ENCODE assay signal across 10 cellular contexts in the genomic region with DNA sequence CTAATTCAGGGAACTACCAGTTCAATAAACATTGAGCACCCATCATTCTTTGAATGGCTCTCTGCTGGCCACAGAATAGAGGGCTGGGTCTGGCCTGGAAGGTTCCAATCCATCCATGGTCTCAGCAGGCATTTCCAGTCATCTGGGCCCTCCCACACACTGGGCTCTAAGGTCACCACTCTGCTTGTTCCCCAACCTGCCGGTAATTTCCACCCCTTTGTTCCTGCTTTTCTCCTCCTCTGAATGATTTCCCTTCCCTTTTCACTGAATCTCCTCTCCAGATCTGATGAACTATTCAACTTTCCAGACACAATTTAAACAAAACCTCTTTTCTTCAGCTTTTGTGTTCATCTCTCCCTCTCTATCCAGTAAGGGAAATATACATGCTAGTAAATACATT. TPM values are rescaled to one million over a fixed set of nuclear protein-coding genes. Genes with fewer than 3 reads are reported as not detected.
DNase-seq lines count a peak whose midpoint lies in the region; ATAC-seq and TF ChIP-seq lines count a peak whose summit lies in the region.
"Had no signal": no experiment of that assay in that cellular context is flagged by ENCODE, and none has a peak within 500 bp of the region (broad histone marks: within the 10 kb centered on the region; RNA-seq: fewer than 3 reads in every experiment).

No MANE protein-coding gene starts in this region.

- H3K27ac Mint-ChIP-seq in activated B cell treated with CpG ODN at 0.5 μM for 24 hours, result no peak overlapping the region

- no peaks in the 10 kb centered on the region for H3K9me2 ChIP-seq in HCT116 (ENCODE audit: insufficient read depth)

- H2BK120ac ChIP-seq in mesendoderm (ENCODE audit: low read depth, low read length), result no peak overlapping the region

- H3K9ac ChIP-seq in HCT116 (ENCODE audit: low read length) (no peak overlapping the region), mesendoderm (ENCODE audit: low read length) (no peak overlapping the region)

- no peak for TF ChIP-seq CTCF in HCT116 (IDR thresholded peaks at IDR 0.05 in 2 of 3, conservative IDR thresholded peaks at IDR 0.05 in 1 of 3; ENCODE audit: borderline replicate concordance in 1 of 3, insufficient read depth in 1 of 3, low read depth in 2 of 3, low read length in 2 of 3)
- TF ChIP-seq CTCF in activated B cell treated with CpG ODN at 0.5 μM for 24 hours (IDR thresholded peaks at IDR 0.05), result no peak

- no CpG with 5 or more reads among the region's 1 CpG for WGBS in mesendoderm (ENCODE audit: extremely low coverage, insufficient coverage, low lambda C conversion rate)

- H3K4ac ChIP-seq in mesendoderm (ENCODE audit: low read depth, low read length), result no peak overlapping the region

- no peak overlapping the region for H3K27ac ChIP-seq in HCT116 (ENCODE audit: low read depth, low read length)
- no peak overlapping the region for H3K27ac ChIP-seq in mesendoderm (ENCODE audit: low read depth, low read length)
- H3K27ac ChIP-seq: Peyer's patch had no signal

- no peak overlapping the region for H2BK15ac ChIP-seq in mesendoderm (replicated peaks; ENCODE audit: low read depth)

- H3K18ac ChIP-seq in mesendoderm (ENCODE audit: low read length), result no peak overlapping the region

- no peaks in the 10 kb centered on the region for H3K27me3 Mint-ChIP-seq in activated B cell treated with CpG ODN at 0.5 μM for 24 hours

- peaks cover 60% of the 10 kb centered on the region for H3K4me1 Mint-ChIP-seq in activated B cell treated with CpG ODN at 0.5 μM for 24 hours

- no peak overlapping the region for H4K5ac ChIP-seq in mesendoderm (ENCODE audit: low read length)

- H3K4me1 ChIP-seq in HCT116 (ENCODE audit: control insufficient read depth in 1 of 2, insufficient read depth in 2 of 2, low read length in 2 of 2), result peaks cover 34 to 35% of the 10 kb centered on the region in 2 experiments; a peak in 3 of 4 replicates
- H3K4me1 ChIP-seq in mesendoderm (ENCODE audit: control insufficient read depth, low read depth, low read length), result peaks cover 7% of the 10 kb centered on the region

- no TSS peak for BruUV-seq in HCT116 (replicated peaks; lab: Mats Ljungman, UMichigan)

- no peak overlapping the region for H3K23ac ChIP-seq in mesendoderm (ENCODE audit: low read length)

- intact Hi-C loops in HCT116 (cut with micrococcal nuclease) (loop anchor here (5.0 kb wide), 1 partner anchor 104 kb away; a partner anchor contains a TSS), activated B cell treated with CpG ODN at 0.5 μM for 24 hours (cut with micrococcal nuclease) (loop anchor here (5.0 kb wide), 3 partner anchors 86 to 1694 kb away; no protein-coding TSS in a partner anchor)

- peak overlapping the region; percentile 8 for H3K4me3 Mint-ChIP-seq in activated B cell treated with CpG ODN at 0.5 μM for 24 hours

- H3K36me3 ChIP-seq in HCT116 (ENCODE audit: control insufficient read depth in 1 of 2, insufficient read depth in 2 of 2, low read length in 2 of 2) (0 out of 4 replicates have a peak, but pooled peaks cover 0 to 7% of the 10 kb centered on the region in 2 experiments), mesendoderm (ENCODE audit: control insufficient read depth, insufficient read depth, low read length) (no peaks in the 10 kb centered on the region)
- H3K36me3 ChIP-seq: Peyer's patch had no signal

- CTCF ChIA-PET in HCT116 (lab: Charles Lee) (no interaction called here), activated B cell treated with CpG ODN at 0.5 μM for 24 hours (lab: Charles Lee) (no interaction called here)

- H3K79me2 ChIP-seq in HCT116 (ENCODE audit: insufficient read depth, low read length) (peaks cover 90% of the 10 kb centered on the region), mesendoderm (ENCODE audit: control insufficient read depth, insufficient read depth, low read length) (peaks cover 64% of the 10 kb centered on the region)

- ATAC-seq in HCT116 (no peak), activated B cell treated with CpG ODN at 0.5 μM for 24 hours (ENCODE audit: low read depth) (no peak), HG03196 (IDR thresholded peaks at IDR 0.05; ENCODE audit: unreplicated experiment) (no peak)
- ATAC-seq: mucosa of descending colon had no signal

- H3K4me3 ChIP-seq in HCT116 (replicated peaks in 1 of 2; ENCODE audit: low read depth in 1 of 2, low read length in 2 of 2), result no peak overlapping the region
- no peak overlapping the region for H3K4me3 ChIP-seq in mesendoderm (ENCODE audit: low read length)
- H3K4me3 ChIP-seq: mucosa of descending colon, Peyer's patch had no signal

- H2AFZ ChIP-seq in HCT116 (ENCODE audit: low read depth, low read length, poor library complexity, severe bottlenecking), result no peak overlapping the region

- H3K56ac ChIP-seq in mesendoderm (ENCODE audit: low read length), result no peak overlapping the region

- H4K20me1 ChIP-seq in HCT116 (ENCODE audit: insufficient read depth), result peaks cover 6% of the 10 kb centered on the region; the same call in 1 of the 2 replicates

- no peak overlapping the region for H4K8ac ChIP-seq in mesendoderm (ENCODE audit: low read depth, low read length)

- H3K4me2 ChIP-seq in HCT116 (ENCODE audit: low read length), result peak overlapping the region; percentile 86; the same call in 1 of the 2 replicates
- no peak overlapping the region for H3K4me2 ChIP-seq in mesendoderm (ENCODE audit: low read length)

- DNase-seq in CD1c-positive myeloid dendritic cell (ENCODE audit: extremely low spot score) (peak; percentile 67), HCT116 (ENCODE audit: low read depth, low spot score) (no peak), activated B cell treated with CpG ODN at 0.5 μM for 24 hours (no peak), mesendoderm (peak; percentile 40), KG1 (lab: John Stamatoyannopoulos, UW) (no peak), ecto neural progenitor cell (ENCODE audit: low spot score) (no peak), NOMO-1 (lab: John Stamatoyannopoulos, UW; ENCODE audit: unreplicated experiment in 2 of 2) (no peak)
- DNase-seq: mucosa of descending colon, Peyer's patch had no signal

- no peak overlapping the region for H2BK5ac ChIP-seq in mesendoderm (ENCODE audit: low read length)

- no peaks in the 10 kb centered on the region for H3K9me3 ChIP-seq in HCT116 (ENCODE audit: control insufficient read depth in 1 of 2, insufficient read depth in 1 of 2, low read depth in 1 of 2, low read length in 2 of 2)
- H3K9me3 ChIP-seq: mucosa of descending colon, Peyer's patch had no signal

- H3K79me1 ChIP-seq in mesendoderm (ENCODE audit: low read length), result peaks cover 18% of the 10 kb centered on the region

- POLR2A ChIA-PET in HCT116 (lab: Charles Lee) (no interaction called here), activated B cell treated with CpG ODN at 0.5 μM for 24 hours (lab: Charles Lee) (interaction anchor here (0.9 kb wide), 1 partner anchor 39 kb away, joined by 3 read pairs; no protein-coding TSS in a partner anchor)

- no peak for TF ChIP-seq RAD21 in HCT116 (IDR thresholded peaks at IDR 0.05; ENCODE audit: low read depth)

- TF ChIP-seq POLR2A in HCT116 (IDR thresholded peaks at IDR 0.05; ENCODE audit: borderline replicate concordance, extremely low read depth, insufficient read depth, insufficient read length), result no peak

- H2AK5ac ChIP-seq in mesendoderm (ENCODE audit: low read length), result no peak overlapping the region

- RAD21 ChIA-PET in HCT116 (lab: Charles Lee; ENCODE audit: low non-redundant PET in 1 of 2, low total read pairs in 2 of 2, uncharacterized antibody in 2 of 2, unreplicated experiment in 2 of 2), result no interaction called here

- peaks cover 15% of the 10 kb centered on the region for H3K36me3 Mint-ChIP-seq in activated B cell treated with CpG ODN at 0.5 μM for 24 hours (ENCODE audit: low read depth)

- H3K27me3 ChIP-seq in HCT116 (ENCODE audit: insufficient read depth, low read length), result no peaks in the 10 kb centered on the region
- no peaks in the 10 kb centered on the region for H3K27me3 ChIP-seq in mesendoderm (ENCODE audit: insufficient read depth, low read length, poor library complexity)
- H3K27me3 ChIP-seq: Peyer's patch had no signal

- H3K9me3 Mint-ChIP-seq in activated B cell treated with CpG ODN at 0.5 μM for 24 hours, result no peaks in the 10 kb centered on the region

TF ChIP-seq in HCT116, 20 proteins besides CTCF, POLR2A, EP300 and RAD21 (continues in another document):
- TF ChIP-seq, protein P1, sequence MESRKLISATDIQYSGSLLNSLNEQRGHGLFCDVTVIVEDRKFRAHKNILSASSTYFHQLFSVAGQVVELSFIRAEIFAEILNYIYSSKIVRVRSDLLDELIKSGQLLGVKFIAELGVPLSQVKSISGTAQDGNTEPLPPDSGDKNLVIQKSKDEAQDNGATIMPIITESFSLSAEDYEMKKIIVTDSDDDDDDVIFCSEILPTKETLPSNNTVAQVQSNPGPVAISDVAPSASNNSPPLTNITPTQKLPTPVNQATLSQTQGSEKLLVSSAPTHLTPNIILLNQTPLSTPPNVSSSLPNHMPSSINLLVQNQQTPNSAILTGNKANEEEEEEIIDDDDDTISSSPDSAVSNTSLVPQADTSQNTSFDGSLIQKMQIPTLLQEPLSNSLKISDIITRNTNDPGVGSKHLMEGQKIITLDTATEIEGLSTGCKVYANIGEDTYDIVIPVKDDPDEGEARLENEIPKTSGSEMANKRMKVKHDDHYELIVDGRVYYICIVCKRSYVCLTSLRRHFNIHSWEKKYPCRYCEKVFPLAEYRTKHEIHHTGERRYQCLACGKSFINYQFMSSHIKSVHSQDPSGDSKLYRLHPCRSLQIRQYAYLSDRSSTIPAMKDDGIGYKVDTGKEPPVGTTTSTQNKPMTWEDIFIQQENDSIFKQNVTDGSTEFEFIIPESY (IDR thresholded peaks at IDR 0.05; ENCODE audit: extremely low read depth, insufficient replicate concordance, low read length), result no peak
- TF ChIP-seq FOSL1 (IDR thresholded peaks at IDR 0.05; ENCODE audit: low read depth), result no peak
- no peak for TF ChIP-seq EZH2 (IDR thresholded peaks at IDR 0.05)

RNA-seq across cellular contexts. Expression of a gene that starts 2.6 kb away (rescaled TPM):
- 119 TPM for total RNA-seq in HCT116 (2021; ENCODE audit: unreplicated experiment)
- 66.3 and 88.3 TPM in 2 replicates for polyA plus RNA-seq in HCT116 (2012)
- total RNA-seq in activated B cell treated with CpG ODN at 0.5 μM for 24 hours, result 47.2 and 48.2 TPM in 2 replicates
- polyA plus RNA-seq in mesendoderm (2013, experiment 1 of 2), result 92.1 TPM
- polyA plus RNA-seq in mesendoderm (2013, experiment 2 of 2), result 94.1 TPM

RNA-seq across cellular contexts. Expression of a gene that starts 3.0 kb away (rescaled TPM):
- 24.9 TPM for total RNA-seq in HCT116 (2021; ENCODE audit: unreplicated experiment)
- 13.2 and 13.3 TPM in 2 replicates for polyA plus RNA-seq in HCT116 (2012)
- total RNA-seq in activated B cell treated with CpG ODN at 0.5 μM for 24 hours, result 9.4 and 11.3 TPM in 2 replicates
- 6.3 TPM for polyA plus RNA-seq in mesendoderm (2013, experiment 1 of 2)
- 6.5 TPM for polyA plus RNA-seq in mesendoderm (2013, experiment 2 of 2)

Comparison
In these comparisons a context has a peak if more than half of its experiments do, and no peak if none do; other contexts are left out.
1. DNase-seq: peak in CD1c-positive myeloid dendritic cell (single experiment) and mesendoderm (single experiment); none in HCT116 (single experiment), activated B cell treated with CpG ODN at 0.5 μM for 24 hours (single experiment), KG1 (single experiment), ecto neural progenitor cell (single experiment) and NOMO-1 (0 of 2).